8 cellular contexts compared by ENCODE assay signal in genomic region chr12:28191690-28192089, GRCh38. TPM values are rescaled to one million over a fixed set of nuclear protein-coding genes. Genes with fewer than 3 reads are reported as not detected.
A peak's percentile ranks its signal among the peaks of the same experiment; 100 is the strongest.
DNase-seq lines count a peak whose midpoint lies in the region; ATAC-seq and TF ChIP-seq lines count a peak whose summit lies in the region.

No MANE protein-coding gene starts in this region.

- no peaks in the 10 kb centered on the region for H3K9me3 ChIP-seq in endocrine pancreas (ENCODE audit: control insufficient read depth, low read length)
- no peaks in the 10 kb centered on the region for H3K9me3 ChIP-seq in neural progenitor cell (ENCODE audit: low read depth)

- ATAC-seq in activated CD4-positive, alpha-beta T cell treated with anti-CD3 and anti-CD28 coated beads for 36 hours: no peak
- ATAC-seq in SK-N-SH treated with all-trans-retinoic acid at 6 μM for 48 hours: peak; percentile 7; the same call in 2 of the 3 replicates
- ATAC-seq in GM18873 (IDR thresholded peaks at IDR 0.05; ENCODE audit: low FRiP score, unreplicated experiment): no peak
- ATAC-seq in HG03520 (IDR thresholded peaks at IDR 0.05; ENCODE audit: unreplicated experiment): no peak

- H3K4me1 ChIP-seq in endocrine pancreas (ENCODE audit: control insufficient read depth, insufficient read depth, low read length) (peaks cover 4% of the 10 kb centered on the region), neural progenitor cell (peaks cover 4% of the 10 kb centered on the region)

- peak overlapping the region; percentile 99 for H3K27ac Mint-ChIP-seq in activated CD4-positive, alpha-beta T cell treated with anti-CD3 and anti-CD28 coated beads for 36 hours
- peak overlapping the region; percentile 36 for H3K27ac Mint-ChIP-seq in neural progenitor cell

- CTCF ChIA-PET in activated CD4-positive, alpha-beta T cell treated with anti-CD3 and anti-CD28 coated beads for 36 hours (lab: Charles Lee): interaction anchor here (1.3 to 2.2 kb wide), 3 partner anchors 11 to 370 kb away, joined by 4 to 9 read pairs (median 8); no protein-coding TSS in a partner anchor

- H3K4me3 Mint-ChIP-seq in activated CD4-positive, alpha-beta T cell treated with anti-CD3 and anti-CD28 coated beads for 36 hours: peak overlapping the region; percentile 89
- peak overlapping the region; percentile 88 for H3K4me3 Mint-ChIP-seq in neural progenitor cell

- TF ChIP-seq CTCF in neural progenitor cell (IDR thresholded peaks at IDR 0.05): no peak

- H3K9me3 Mint-ChIP-seq in activated CD4-positive, alpha-beta T cell treated with anti-CD3 and anti-CD28 coated beads for 36 hours (ENCODE audit: low read depth): peaks cover 8% of the 10 kb centered on the region
- H3K9me3 Mint-ChIP-seq in neural progenitor cell: peaks cover 14% of the 10 kb centered on the region

- no peak overlapping the region for H3K27ac ChIP-seq in neural progenitor cell

- H3K27me3 Mint-ChIP-seq in activated CD4-positive, alpha-beta T cell treated with anti-CD3 and anti-CD28 coated beads for 36 hours: no peaks in the 10 kb centered on the region
- H3K27me3 Mint-ChIP-seq in neural progenitor cell (ENCODE audit: insufficient read depth, low read depth): peaks cover 3% of the 10 kb centered on the region

- H3F3A ChIP-seq in neural progenitor cell (ENCODE audit: low read depth): no peaks in the 10 kb centered on the region

- H4K20me1 ChIP-seq in neural progenitor cell (ENCODE audit: low read depth): no peaks in the 10 kb centered on the region

- H3K9ac ChIP-seq in endocrine pancreas (ENCODE audit: control insufficient read depth, insufficient read depth, low read length): peak overlapping the region; percentile 35
- H3K9ac ChIP-seq in neural progenitor cell: no peak overlapping the region

- peaks cover 28% of the 10 kb centered on the region for H3K36me3 Mint-ChIP-seq in activated CD4-positive, alpha-beta T cell treated with anti-CD3 and anti-CD28 coated beads for 36 hours (ENCODE audit: low read depth)
- peaks cover 6% of the 10 kb centered on the region for H3K36me3 Mint-ChIP-seq in neural progenitor cell

- peaks cover 65% of the 10 kb centered on the region for H3K4me1 Mint-ChIP-seq in activated CD4-positive, alpha-beta T cell treated with anti-CD3 and anti-CD28 coated beads for 36 hours
- H3K4me1 Mint-ChIP-seq in neural progenitor cell: peaks cover 15% of the 10 kb centered on the region

- H3K79me2 ChIP-seq in neural progenitor cell (ENCODE audit: low read depth): peaks cover 56% of the 10 kb centered on the region

- intact Hi-C loops in activated CD4-positive, alpha-beta T cell treated with anti-CD3 and anti-CD28 coated beads for 36 hours (cut with DNase I, micrococcal nuclease): loop anchor here (2.0 to 10.0 kb wide), 6 partner anchors 31 to 1191 kb away; partner anchors contain the start of genes ERGIC2 (in 1 of the 2), KLHL42 (in 1 of the 2), MANSC4 (in 1 of the 2) and STK38L (in 1 of the 2)

- no peaks in the 10 kb centered on the region for H3K27me3 ChIP-seq in endocrine pancreas (ENCODE audit: control insufficient read depth, insufficient read depth, low read length)
- H3K27me3 ChIP-seq in neural progenitor cell: no peaks in the 10 kb centered on the region

- POLR2A ChIA-PET in activated CD4-positive, alpha-beta T cell treated with anti-CD3 and anti-CD28 coated beads for 36 hours (lab: Charles Lee): interaction anchor here (0.5 to 1.3 kb wide), 2 partner anchors 61 to 256 kb away, joined by 3 to 4 read pairs; no protein-coding TSS in a partner anchor

- H3K36me3 ChIP-seq in endocrine pancreas (ENCODE audit: control insufficient read depth, insufficient read depth, low read length) (no peaks in the 10 kb centered on the region), neural progenitor cell (no peaks in the 10 kb centered on the region)

- H2AFZ ChIP-seq in neural progenitor cell (replicated peaks): no peak overlapping the region

- H3K4me3 ChIP-seq in endocrine pancreas (ENCODE audit: control insufficient read depth, insufficient read depth, low read length) (peak overlapping the region; percentile 84), neural progenitor cell (peak overlapping the region; percentile 69)

- H3K4me2 ChIP-seq in neural progenitor cell: peak overlapping the region; percentile 84

- no peak for DNase-seq in activated CD4-positive, alpha-beta T cell treated with anti-CD3 and anti-CD28 coated beads for 36 hours
- no peak for DNase-seq in activated CD4-positive, alpha-beta T cell treated with anti-CD3 and anti-CD28 coated beads, Interleukin-2, amount 50 U/mL, for 4 hours
- no peak for DNase-seq in neural progenitor cell (ENCODE audit: low spot score)
- no peak for DNase-seq in hippocampal formation (lab: John Stamatoyannopoulos, UW)

TF ChIP-seq in SK-N-SH treated with all-trans-retinoic acid at 6 μM for 48 hours, 23 proteins besides CTCF, POLR2A, EP300 and RAD21:
- TF ChIP-seq BACH2 (CRISPR knock-in tag; IDR thresholded peaks at IDR 0.05; ENCODE audit: borderline replicate concordance) (no peak), SNAI2 (CRISPR knock-in tag; IDR thresholded peaks at IDR 0.05) (no peak), ZNF565 (CRISPR knock-in tag; conservative IDR thresholded peaks at IDR 0.05; ENCODE audit: low read depth) (no peak), ARNTL (CRISPR knock-in tag; IDR thresholded peaks at IDR 0.05; ENCODE audit: borderline replicate concordance, low read depth) (no peak), CSRNP3 (CRISPR knock-in tag; IDR thresholded peaks at IDR 0.05) (no peak), ZFP30 (CRISPR knock-in tag; IDR thresholded peaks at IDR 0.05) (no peak), TSHZ2 (CRISPR knock-in tag; IDR thresholded peaks at IDR 0.05) (no peak)

RNA-seq across cellular contexts. Expression of gene CCDC91, which starts 1.4 kb away (rescaled TPM):
- total RNA-seq in activated CD4-positive, alpha-beta T cell treated with anti-CD3 and anti-CD28 coated beads for 36 hours: 10 to 100 TPM; 13.9 to 16.0 TPM
- 24.8 and 35.8 TPM in 2 replicates for total RNA-seq in neural progenitor cell (ENCODE audit: low replicate concordance)
